ENCODE assay signal across 28 cellular contexts in the genomic region with DNA sequence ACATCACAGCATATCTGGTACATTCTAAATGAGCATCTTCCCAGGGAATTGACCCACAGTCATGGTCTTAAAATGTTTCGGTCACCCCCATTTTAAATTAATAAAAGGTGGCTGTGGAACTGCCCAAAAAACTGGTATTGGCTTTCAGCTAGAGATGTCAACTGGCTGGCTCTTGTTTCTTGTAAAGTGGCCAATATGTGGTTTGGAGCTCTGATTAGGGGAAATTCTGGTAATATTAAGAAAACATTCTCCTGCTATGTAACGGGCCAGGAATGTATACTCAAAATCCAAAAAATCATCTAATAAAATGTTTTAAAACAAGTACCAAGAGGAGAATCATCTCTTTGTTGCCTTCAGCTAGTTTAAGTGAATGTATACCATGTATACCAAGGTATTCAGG.
"Had no signal": no experiment of that assay in that cellular context is flagged by ENCODE, and none has a peak within 500 bp of the region (broad histone marks: within the 10 kb centered on the region; RNA-seq: fewer than 3 reads in every experiment).

No MANE protein-coding gene starts in this region.

- H3K27me3 ChIP-seq: hepatocyte, neural progenitor cell, neutrophil, ovary, stomach, suprapubic skin, tibial artery, upper lobe of right lung had no signal

- ATAC-seq: natural killer cell; right cardiac atrium; sciatic nerve; stimulated activated naive B cell treated with anti-CD40 and anti-IgM and Interleukin-4, amounts not matched to agents 10 μg/mL and 1 μg/mL and 100 μg/mL, for 72 hours; stimulated activated naive CD8-positive, alpha-beta T cell treated with anti-CD3 and anti-CD28 coated beads, Interleukin-15, Interleukin-2, amounts not matched to agents 100 U/mL and 50 U/mL, for 24 hours; upper lobe of right lung had no signal

- DNase-seq: islet precursor cell; left ventricle myocardium inferior; mesendoderm; naive B cell; natural killer cell; nephron progenitor cell; ovary; retina; right cardiac atrium; stimulated activated CD4-positive, alpha-beta T cell treated with anti-CD3 and anti-CD28 coated beads, Interleukin-12 subunit alpha, Interleukin-12 subunit beta, amount 100 ng/mL, for 4 hours; stimulated activated CD4-positive, alpha-beta T cell treated with anti-CD3 and anti-CD28 coated beads, Interleukin-15, amount 100 ng/mL, for 24 hours; stimulated activated CD4-positive, alpha-beta T cell treated with anti-CD3 and anti-CD28 coated beads, Interleukin-2, amount 100 ng/mL, for 24 hours; stimulated activated CD4-positive, alpha-beta T cell treated with anti-CD3 and anti-CD28 coated beads, Interleukin-4, amount 100 ng/mL, for 1 hour; stimulated activated naive B cell treated with anti-CD40 and anti-IgM and Interleukin-4, amounts not matched to agents 10 μg/mL and 1 μg/mL and 100 μg/mL, for 72 hours; stimulated activated naive CD8-positive, alpha-beta T cell treated with anti-CD3 and anti-CD28 coated beads, Interleukin-15, Interleukin-2, amounts not matched to agents 100 U/mL and 50 U/mL, for 24 hours; stomach; tibial artery; trophoblast cell; upper lobe of right lung had no signal

- H3K9me3 ChIP-seq: left ventricle myocardium inferior, neutrophil, ovary, prostate gland, stomach, suprapubic skin, thoracic aorta, tibial artery, upper lobe of right lung had no signal

- H3K79me2 ChIP-seq: hepatocyte had no signal

- H2AFZ ChIP-seq: hepatocyte, neural progenitor cell had no signal

- H3K27ac ChIP-seq: hepatocyte, left ventricle myocardium inferior, neural progenitor cell, neutrophil, ovary, prostate gland, skin epidermis, stomach, suprapubic skin, thoracic aorta, tibial artery, upper lobe of right lung had no signal

- H3K4me3 ChIP-seq: hepatocyte, left ventricle myocardium inferior, lung, neural progenitor cell, ovary, prostate gland, skin epidermis, stomach, suprapubic skin, thoracic aorta, tibial artery, upper lobe of right lung had no signal

- H3K4me1 ChIP-seq: left ventricle myocardium inferior, neural progenitor cell, prostate gland, stomach, suprapubic skin, tibial artery, upper lobe of right lung had no signal

- H3K36me3 ChIP-seq: left ventricle myocardium inferior, neural progenitor cell, neutrophil, ovary, prostate gland, stomach, suprapubic skin, thoracic aorta, tibial artery, upper lobe of right lung had no signal
